In genomic region chr11:64650923-64651523, GRCh38 we compare ENCODE assay signal across 1 cellular context.
TF ChIP-seq lines count a peak whose summit lies in the region.

No MANE protein-coding gene starts in this region.

TF ChIP-seq in GM12878, 131 proteins besides CTCF, POLR2A, EP300 and RAD21 (continued from another document):
- TF ChIP-seq PKNOX1 (IDR thresholded peaks at IDR 0.05) (no peak), SMC3 (IDR thresholded peaks at IDR 0.05; ENCODE audit: borderline replicate concordance, low read length) (peak; percentile 38; the same call in 1 of the 2 replicates), HDAC2 (IDR thresholded peaks at IDR 0.05) (no peak)
